In the genomic region with DNA sequence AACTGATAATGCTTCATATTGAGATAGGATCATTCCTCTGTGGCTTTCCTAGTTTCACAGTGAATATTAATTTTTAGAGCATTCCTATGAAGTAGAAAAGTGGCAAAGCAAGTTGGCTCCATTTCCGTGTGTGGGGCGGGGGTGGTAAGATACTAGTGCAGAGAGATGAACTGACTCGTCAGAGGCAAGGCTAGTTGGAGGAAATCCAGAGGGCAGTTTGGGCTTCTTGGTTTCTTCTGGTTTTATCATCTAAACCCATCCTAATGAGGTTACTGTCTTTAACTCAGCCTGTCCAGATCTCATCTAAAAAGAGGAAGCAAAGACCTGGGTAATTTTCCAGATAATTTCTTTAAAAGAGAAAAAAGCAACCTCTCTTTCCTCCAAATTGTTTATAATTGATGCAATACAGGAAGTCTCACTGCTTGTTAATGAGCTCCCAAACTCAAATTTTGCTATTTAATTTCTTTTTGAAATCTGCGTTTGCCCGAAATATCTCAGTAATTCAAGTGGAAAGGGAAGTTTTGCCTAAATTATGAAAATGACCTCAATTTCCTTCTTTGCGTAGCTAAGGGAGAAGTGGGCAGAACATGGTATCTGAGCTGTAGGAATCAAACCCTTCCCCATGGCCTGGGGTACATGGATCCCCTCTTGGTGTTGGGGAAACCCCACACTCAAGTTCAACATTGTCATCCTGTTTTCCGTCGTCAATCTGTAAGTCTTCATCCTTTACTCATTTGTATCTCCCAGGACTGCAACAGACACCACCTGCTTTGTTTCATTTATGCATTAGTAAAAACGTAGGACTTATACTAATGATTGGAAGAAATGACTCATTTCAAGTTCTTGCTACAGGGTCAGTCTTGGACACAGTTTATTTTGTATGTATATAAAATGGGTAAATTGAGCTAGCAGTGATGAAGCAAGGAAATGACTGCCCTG, we compare ENCODE assay signal across 9 cellular contexts.
A peak's percentile ranks its signal among the peaks of the same experiment; 100 is the strongest.
DNase-seq lines count a peak whose midpoint lies in the region; ATAC-seq and TF ChIP-seq lines count a peak whose summit lies in the region.
"Had no signal": no experiment of that assay in that cellular context is flagged by ENCODE, and none has a peak within 500 bp of the region (broad histone marks: within the 10 kb centered on the region; RNA-seq: fewer than 3 reads in every experiment).

No MANE protein-coding gene starts in this region.

- no peaks in the 10 kb centered on the region for H3K27me3 ChIP-seq in lower lobe of right lung (ENCODE audit: low read depth)

- TF ChIP-seq CTCF in AG09309 (IDR thresholded peaks at IDR 0.05; ENCODE audit: control insufficient read depth, insufficient read depth, low read depth, low read length, missing control alignments) (no peak), WI38 (IDR thresholded peaks at IDR 0.05; ENCODE audit: low read depth, low read length) (no peak), lower lobe of right lung (IDR thresholded peaks at IDR 0.05) (no peak)

- H3K36me3 ChIP-seq in lower lobe of right lung: no peaks in the 10 kb centered on the region

- intact Hi-C loops in lower lobe of right lung (cut with DNase I): no loop called here

- peak overlapping the region; percentile 12 for H3K4me3 ChIP-seq in AG09309 (ENCODE audit: control insufficient read depth, low read depth, low read length)
- H3K4me3 ChIP-seq in WI38 (ENCODE audit: low read depth, low read length): peak overlapping the region; percentile 42
- H3K4me3 ChIP-seq in lower lobe of right lung: no peak overlapping the region

- DNase-seq in AG09309 (ENCODE audit: low read depth): no peak
- DNase-seq in HUDEP-2 (lab: John Stamatoyannopoulos, UW; ENCODE audit: unreplicated experiment in 76 of 76): peak in 67 of 76 experiments; percentile 4 to 83 (median 58)
- no peak for DNase-seq in lower lobe of right lung
- no peak for DNase-seq in hippocampal formation (lab: John Stamatoyannopoulos, UW)
- DNase-seq in NCI-H187 treated with DMSO at 0.1 percent for 48 hours (lab: John Stamatoyannopoulos, UW): no peak
- DNase-seq in NCI-H128 (lab: John Stamatoyannopoulos, UW; ENCODE audit: unreplicated experiment): no peak
- no peak for DNase-seq in NCI-H2029 treated with DMSO at 0.1 percent for 48 hours (lab: John Stamatoyannopoulos, UW)
- DNase-seq: NCI-H1436 treated with DMSO at 0.1 percent for 48 hours had no signal

- H3K4me1 ChIP-seq in lower lobe of right lung: peaks cover 53% of the 10 kb centered on the region

- peak overlapping the region; percentile 48 for H3K27ac ChIP-seq in lower lobe of right lung

- no peak for ATAC-seq in lower lobe of right lung

- H3K9me3 ChIP-seq in lower lobe of right lung: no peaks in the 10 kb centered on the region

Comparison
In these comparisons a context has a peak if more than half of its experiments do, and no peak if none do; other contexts are left out.
1. DNase-seq: peak in HUDEP-2 (67 of 76); none in AG09309 (single experiment), lower lobe of right lung (single experiment), hippocampal formation (0 of 2), NCI-H187 treated with DMSO at 0.1 percent for 48 hours (single experiment), NCI-H128 (single experiment) and NCI-H2029 treated with DMSO at 0.1 percent for 48 hours (single experiment).